Comparison of ENCODE assay signal across 19 cellular contexts in the genomic region with DNA sequence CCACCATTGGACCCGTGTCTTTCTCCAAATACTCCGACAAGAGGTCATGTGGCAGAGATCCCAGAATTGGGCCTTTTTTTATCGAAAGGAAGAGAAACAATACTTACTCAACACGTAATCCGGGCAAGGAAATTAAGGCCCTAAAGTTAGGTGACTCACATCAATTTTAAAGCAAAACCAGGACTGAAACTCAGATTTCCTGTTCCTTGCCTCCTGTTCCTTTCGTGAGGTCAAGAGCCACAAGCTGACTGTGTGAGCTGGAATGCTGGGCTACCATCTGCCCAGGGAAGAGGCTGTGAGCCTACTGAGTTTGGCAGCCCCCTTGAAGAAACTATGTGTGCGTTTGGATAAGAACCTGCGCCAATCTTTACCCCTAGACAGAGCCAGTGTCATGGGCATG. TPM values are rescaled to one million over a fixed set of nuclear protein-coding genes. Genes with fewer than 3 reads are reported as not detected.
A peak's percentile ranks its signal among the peaks of the same experiment; 100 is the strongest.
DNase-seq lines count a peak whose midpoint lies in the region; ATAC-seq and TF ChIP-seq lines count a peak whose summit lies in the region.
"Had no signal": no experiment of that assay in that cellular context is flagged by ENCODE, and none has a peak within 500 bp of the region (broad histone marks: within the 10 kb centered on the region; RNA-seq: fewer than 3 reads in every experiment).

No MANE protein-coding gene starts in this region.

- TF ChIP-seq CTCF in RWPE2 (IDR thresholded peaks at IDR 0.05; ENCODE audit: poor library complexity, severe bottlenecking) (no peak), esophagus squamous epithelium (IDR thresholded peaks at IDR 0.05) (no peak)

- H3K27ac ChIP-seq in RWPE2 (ENCODE audit: poor library complexity, severe bottlenecking) (peak overlapping the region; percentile 83), esophagus squamous epithelium (peak overlapping the region; percentile 52 to 74 (median 60))
- H3K27ac ChIP-seq: left lung, right atrium auricular region had no signal

- DNase-seq in H4 (ENCODE audit: low spot score) (peak; percentile 61), RWPE2 (ENCODE audit: low spot score) (peak; percentile 71), esophagus squamous epithelium (lab: John Stamatoyannopoulos, UW) (no peak), T-helper 9 cell (no peak), putamen (ENCODE audit: low spot score) (no peak), SHP77 (lab: John Stamatoyannopoulos, UW) (no peak)
- DNase-seq: amygdala; effector memory CD8-positive, alpha-beta T cell; hippocampal formation; left lung; naive thymus-derived CD8-positive, alpha-beta T cell; NCI-H1930; NCI-H748 treated with DMSO at 0.1 percent for 48 hours; RPMI8226; stimulated activated naive CD4-positive, alpha-beta T cell; T-helper 2 cell had no signal

- H3K36me3 ChIP-seq in RWPE2 (ENCODE audit: low read depth) = no peaks in the 10 kb centered on the region
- no peaks in the 10 kb centered on the region for H3K36me3 ChIP-seq in esophagus squamous epithelium
- no peaks in the 10 kb centered on the region for H3K36me3 ChIP-seq in skeletal muscle satellite cell (ENCODE audit: insufficient read depth, low read length)
- H3K36me3 ChIP-seq: left lung, right atrium auricular region had no signal

- WGBS in esophagus squamous epithelium, 2 donors = 42 to 68% methylated on average over 7 to 8 of the region's 8 CpGs

- H3K4me3 ChIP-seq in RWPE2 (ENCODE audit: severe bottlenecking) (no peak overlapping the region), esophagus squamous epithelium (no peak overlapping the region), skeletal muscle satellite cell (ENCODE audit: low read length) (no peak overlapping the region)
- H3K4me3 ChIP-seq: left lung, right atrium auricular region had no signal

- peaks cover 26% of the 10 kb centered on the region for H3K4me1 ChIP-seq in RWPE2 (ENCODE audit: insufficient read depth, poor library complexity, severe bottlenecking)
- H3K4me1 ChIP-seq in esophagus squamous epithelium = peaks cover 0 to 50% (median 7%) of the 10 kb centered on the region in 3 donors
- H3K4me1 ChIP-seq in skeletal muscle satellite cell (ENCODE audit: control insufficient read depth, insufficient read depth, low read length) = peaks cover 16% of the 10 kb centered on the region
- H3K4me1 ChIP-seq: left lung, right atrium auricular region had no signal

- no peaks in the 10 kb centered on the region for H3K27me3 ChIP-seq in RWPE2 (ENCODE audit: insufficient read depth, poor library complexity, severe bottlenecking)
- H3K27me3 ChIP-seq in esophagus squamous epithelium = no peaks in the 10 kb centered on the region
- no peaks in the 10 kb centered on the region for H3K27me3 ChIP-seq in skeletal muscle satellite cell (ENCODE audit: control insufficient read depth, insufficient read depth, low read length)
- H3K27me3 ChIP-seq: left lung, right atrium auricular region had no signal

- TF ChIP-seq POLR2A in esophagus squamous epithelium (IDR thresholded peaks at IDR 0.05) = no peak

- H3K9ac ChIP-seq in skeletal muscle satellite cell (ENCODE audit: low read depth, low read length) = no peak overlapping the region

- intact Hi-C loops in esophagus squamous epithelium (cut with DNase I) = no loop called here

- H3K9me3 ChIP-seq in RWPE2 (ENCODE audit: severe bottlenecking) (no peaks in the 10 kb centered on the region), esophagus squamous epithelium (no peaks in the 10 kb centered on the region), skeletal muscle satellite cell (replicated peaks; ENCODE audit: low read length) (no peaks in the 10 kb centered on the region)
- H3K9me3 ChIP-seq: left lung, right atrium auricular region had no signal

- ATAC-seq in RWPE2 (ENCODE audit: low read depth) = peak; percentile 92
- ATAC-seq: effector memory CD8-positive, alpha-beta T cell; left lung; naive thymus-derived CD8-positive, alpha-beta T cell had no signal

- peak overlapping the region; percentile 53 for H3K4me2 ChIP-seq in skeletal muscle satellite cell (ENCODE audit: low read length)

RNA-seq across cellular contexts. Expression of gene MRGPRX2, which starts 27.1 kb away (rescaled TPM):
- total RNA-seq in H4 (2014; rRNA removed; shearing (Covaris generic)) = not detected in 2 replicates
- under 1 TPM in 1 of 4 donors, not detected in 3; 0.19 TPM for total RNA-seq in esophagus squamous epithelium
- total RNA-seq in skeletal muscle satellite cell (2012; rRNA removed) = not detected in 2 replicates
- total RNA-seq: H1; left lung; naive thymus-derived CD8-positive, alpha-beta T cell; right atrium auricular region had no signal

RNA-seq across cellular contexts. Expression of gene ZDHHC13, which starts 29.3 kb away (rescaled TPM):
- total RNA-seq in H4 (2014; rRNA removed; shearing (Covaris generic)) = 44.9 and 45.6 TPM in 2 replicates
- total RNA-seq in esophagus squamous epithelium = 10 to 100 TPM; 45.8 to 64.9 (median 58.1) TPM
- 6.8 and 8.5 TPM in 2 replicates for total RNA-seq in skeletal muscle satellite cell (2012; rRNA removed)

Comparison
In these comparisons a context has a peak if more than half of its experiments do, and no peak if none do; other contexts are left out.
1. DNase-seq: peak in H4 (single experiment) and RWPE2 (single experiment); none in esophagus squamous epithelium (single experiment), T-helper 9 cell (single experiment), putamen (single experiment) and SHP77 (0 of 2).